23 cellular contexts compared by ENCODE assay signal in the genomic region with DNA sequence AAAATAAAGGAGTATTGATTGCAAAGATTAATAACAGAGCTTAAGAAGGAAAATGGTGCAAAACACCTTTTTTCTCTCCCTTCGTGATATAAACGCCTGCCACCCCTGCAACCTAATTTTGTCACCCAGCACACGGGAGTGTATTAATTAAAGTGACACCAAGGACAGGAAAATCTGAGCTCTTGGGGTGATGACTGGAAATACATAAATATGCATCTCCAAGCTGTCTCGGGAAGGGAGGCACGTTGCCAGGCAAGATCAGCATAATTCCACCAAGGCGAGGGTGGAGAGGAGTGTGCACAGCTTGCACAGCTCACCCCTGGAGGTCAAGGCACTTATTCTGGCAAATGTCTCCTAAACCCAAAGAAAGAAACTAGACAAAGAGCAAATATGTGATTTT.
"Had no signal": no experiment of that assay in that cellular context is flagged by ENCODE, and none has a peak within 500 bp of the region (broad histone marks: within the 10 kb centered on the region; RNA-seq: fewer than 3 reads in every experiment).

No MANE protein-coding gene starts in this region.

- H3K4me1 Mint-ChIP-seq: activated CD4-positive, alpha-beta T cell treated with anti-CD3 and anti-CD28 coated beads for 36 hours; activated CD4-positive, alpha-beta T cell treated with anti-CD3 and anti-CD28 coated beads, Interleukin-2, amount 10 ng/mL, durations not matched to agents 24 days and 14 days had no signal

- H3K27ac ChIP-seq: colonic mucosa, epithelial cell of prostate, esophagus squamous epithelium, gastroesophageal sphincter had no signal

- H3K36me3 ChIP-seq: colonic mucosa, esophagus squamous epithelium, gastroesophageal sphincter had no signal

- H3K4me3 Mint-ChIP-seq: activated CD4-positive, alpha-beta memory T cell treated with anti-CD3 and anti-CD28 coated beads for 36 hours; activated CD4-positive, alpha-beta T cell treated with anti-CD3 and anti-CD28 coated beads for 36 hours; activated CD4-positive, alpha-beta T cell treated with anti-CD3 and anti-CD28 coated beads, Interleukin-2, amount 10 ng/mL, durations not matched to agents 24 days and 14 days; activated CD8-positive, alpha-beta T cell treated with anti-CD3 and anti-CD28 coated beads, Interleukin-2, amount 10 ng/mL, durations not matched to agents 7 days and 5 days; activated naive CD8-positive, alpha-beta T cell; activated T-cell treated with anti-CD3 and anti-CD28 coated beads, Interleukin-2, amount 50 U/mL, for 24 hours; activated T-cell treated with anti-CD3 and anti-CD28 coated beads, Interleukin-2, amount 50 U/mL, for 72 hours had no signal

- H3K27ac Mint-ChIP-seq: activated CD4-positive, alpha-beta memory T cell treated with anti-CD3 and anti-CD28 coated beads for 36 hours; activated CD4-positive, alpha-beta T cell treated with anti-CD3 and anti-CD28 coated beads for 36 hours; activated CD4-positive, alpha-beta T cell treated with anti-CD3 and anti-CD28 coated beads, Interleukin-2, amount 10 ng/mL, durations not matched to agents 24 days and 14 days; activated CD8-positive, alpha-beta T cell treated with anti-CD3 and anti-CD28 coated beads, Interleukin-2, amount 10 ng/mL, durations not matched to agents 7 days and 5 days; activated naive CD8-positive, alpha-beta T cell; activated T-cell treated with anti-CD3 and anti-CD28 coated beads, Interleukin-2, amount 50 U/mL, for 24 hours; activated T-cell treated with anti-CD3 and anti-CD28 coated beads, Interleukin-2, amount 50 U/mL, for 72 hours had no signal

- DNase-seq: activated CD4-positive, alpha-beta memory T cell treated with anti-CD3 and anti-CD28 coated beads for 36 hours; activated CD4-positive, alpha-beta T cell treated with anti-CD3 and anti-CD28 coated beads for 36 hours; activated CD4-positive, alpha-beta T cell treated with anti-CD3 and anti-CD28 coated beads, Interleukin-2, amount 10 ng/mL, durations not matched to agents 24 days and 14 days; activated CD4-positive, CD25-positive, alpha-beta regulatory T cell; activated CD4-positive, CD25-positive, alpha-beta regulatory T cell treated with anti-CD3 and anti-CD28 coated beads, Interleukin-2, amount 50 U/mL, for 72 hours; activated CD8-positive, alpha-beta memory T cell treated with anti-CD3 and anti-CD28 coated beads, Interleukin-2, amount 50 U/mL, for 48 hours; activated CD8-positive, alpha-beta T cell treated with anti-CD3 and anti-CD28 coated beads, Interleukin-2, amount 10 ng/mL, durations not matched to agents 7 days and 5 days; activated gamma-delta T cell; activated naive CD4-positive, alpha-beta T cell; activated naive CD4-positive, alpha-beta T cell treated with anti-CD3 and anti-CD28 coated beads, Interleukin-2, amount 50 U/mL, for 16 hours; activated T-cell treated with anti-CD3 and anti-CD28 coated beads for 4 hours; activated T-cell treated with anti-CD3 and anti-CD28 coated beads, Interleukin-2, amount 50 U/mL, for 24 hours; activated T-cell treated with anti-CD3 and anti-CD28 coated beads, Interleukin-2, amount 50 U/mL, for 72 hours; amniotic stem cell; central memory CD4-positive, alpha-beta T cell; cerebellar nuclear complex; colonic mucosa; effector CD8-positive, alpha-beta T cell; esophagus squamous epithelium; foreskin melanocyte had no signal

- H3K27me3 ChIP-seq: colonic mucosa, esophagus squamous epithelium had no signal

- H3K36me3 Mint-ChIP-seq: activated CD4-positive, alpha-beta memory T cell treated with anti-CD3 and anti-CD28 coated beads for 36 hours; activated naive CD8-positive, alpha-beta T cell had no signal

- ATAC-seq: activated CD8-positive, alpha-beta T cell treated with anti-CD3 and anti-CD28 coated beads, Interleukin-2, amount 10 ng/mL, durations not matched to agents 7 days and 5 days; gastroesophageal sphincter had no signal

- H3K4me3 ChIP-seq: colonic mucosa, esophagus squamous epithelium, gastroesophageal sphincter had no signal

- H3K9me3 Mint-ChIP-seq: activated CD4-positive, alpha-beta memory T cell treated with anti-CD3 and anti-CD28 coated beads for 36 hours; activated CD4-positive, alpha-beta T cell treated with anti-CD3 and anti-CD28 coated beads, Interleukin-2, amount 10 ng/mL, durations not matched to agents 24 days and 14 days; activated T-cell treated with anti-CD3 and anti-CD28 coated beads, Interleukin-2, amount 50 U/mL, for 24 hours had no signal

- H3K9me3 ChIP-seq: colonic mucosa, esophagus squamous epithelium, gastroesophageal sphincter had no signal

- H3K27me3 Mint-ChIP-seq: activated CD4-positive, alpha-beta memory T cell treated with anti-CD3 and anti-CD28 coated beads for 36 hours; activated CD4-positive, alpha-beta T cell treated with anti-CD3 and anti-CD28 coated beads, Interleukin-2, amount 10 ng/mL, durations not matched to agents 24 days and 14 days; activated naive CD8-positive, alpha-beta T cell; activated T-cell treated with anti-CD3 and anti-CD28 coated beads, Interleukin-2, amount 50 U/mL, for 24 hours had no signal

- H3K4me1 ChIP-seq: colonic mucosa, esophagus squamous epithelium, gastroesophageal sphincter had no signal
